8 cellular contexts compared by ENCODE assay signal in genomic region chr22:43273902-43274484, GRCh38.
DNase-seq lines count a peak whose midpoint lies in the region; ATAC-seq, FAIRE-seq and TF ChIP-seq lines count a peak whose summit lies in the region.

No MANE protein-coding gene starts in this region.

- H3K4me3 ChIP-seq in NB4 (ENCODE audit: low read depth, low read length) (no peak overlapping the region), choroid plexus epithelial cell (ENCODE audit: low read depth, low read length) (no peak overlapping the region), HepG2 (replicated peaks in 1 of 3; ENCODE audit: insufficient read depth in 1 of 3, low read depth in 2 of 3, low read length in 3 of 3) (no peak overlapping the region), thyroid gland (replicated peaks in 1 of 3) (no peak overlapping the region)

- H3K9ac ChIP-seq in HepG2 (ENCODE audit: insufficient read depth, low read depth, low read length): no peak overlapping the region

- TF ChIP-seq POLR2A in NB4 (IDR thresholded peaks at IDR 0.05; ENCODE audit: extremely low read depth, insufficient read length): no peak
- TF ChIP-seq POLR2A in HepG2 (IDR thresholded peaks at IDR 0.05; ENCODE audit: insufficient read depth in 1 of 2, low read depth in 2 of 2, low read length in 2 of 2): no peak
- TF ChIP-seq POLR2A in thyroid gland (IDR thresholded peaks at IDR 0.05): no peak

- H3K4me1 ChIP-seq in HepG2 (ENCODE audit: insufficient read depth, low read length): peaks cover 8% of the 10 kb centered on the region
- H3K4me1 ChIP-seq in thyroid gland: no peaks in the 10 kb centered on the region

- FAIRE-seq in HepG2 (lab: Jason Lieb, UNC): peak; percentile 58

- H3K4me1 Mint-ChIP-seq in T-helper 2 cell treated with Interferon-gamma antibody and Interleukin-4, amounts not matched to agents 5 μg/mL and 100 μg/mL, for 36 hours (ENCODE audit: low read depth): peaks cover 20% of the 10 kb centered on the region

- CTCF ChIA-PET in HepG2 (lab: Yijun Ruan, JAX; ENCODE audit: low intra/inter-chr PET ratio, low total read pairs): interaction anchor here (1.4 to 3.2 kb wide), 3 partner anchors 43 to 111 kb away, joined by 5 to 36 read pairs (median 32); no protein-coding TSS in a partner anchor

- ATAC-seq in HepG2 (peak; percentile 58), HG03097 (IDR thresholded peaks at IDR 0.05; ENCODE audit: low FRiP score, unreplicated experiment) (no peak)

- TF ChIP-seq EP300 in HepG2 (IDR thresholded peaks at IDR 0.05; ENCODE audit: low read depth in 2 of 2, low read length in 2 of 2): no peak
- TF ChIP-seq EP300 in HepG2 (CRISPR knock-in tag; IDR thresholded peaks at IDR 0.05; ENCODE audit: borderline replicate concordance): no peak

- H3K27me3 Mint-ChIP-seq in T-helper 2 cell treated with Interferon-gamma antibody and Interleukin-4, amounts not matched to agents 5 μg/mL and 100 μg/mL, for 36 hours (ENCODE audit: low read depth): no peaks in the 10 kb centered on the region

- H3K27me3 ChIP-seq in HepG2 (ENCODE audit: control insufficient read depth in 1 of 2, insufficient read depth in 2 of 2, low read length in 2 of 2): peaks cover 11 to 46% of the 10 kb centered on the region in 2 experiments
- H3K27me3 ChIP-seq in thyroid gland: no peaks in the 10 kb centered on the region

- BruUV-seq in HepG2 (replicated peaks; lab: Mats Ljungman, UMichigan): no TSS peak

- no peaks in the 10 kb centered on the region for H3K9me3 Mint-ChIP-seq in T-helper 2 cell treated with Interferon-gamma antibody and Interleukin-4, amounts not matched to agents 5 μg/mL and 100 μg/mL, for 36 hours

- no peak overlapping the region for H3K27ac ChIP-seq in HepG2 (ENCODE audit: extremely low read length, insufficient read depth, low read length)
- H3K27ac ChIP-seq in thyroid gland: no peak overlapping the region

- no peak overlapping the region for H3K4me2 ChIP-seq in HepG2 (ENCODE audit: low read depth, low read length)

- no peaks in the 10 kb centered on the region for H3K79me2 ChIP-seq in HepG2 (ENCODE audit: insufficient read depth, low read length)

- peak; percentile 41 for DNase-seq in activated naive CD4-positive, alpha-beta T cell treated with Interleukin-2 at 50 U/mL for 16 hours
- DNase-seq in activated naive CD4-positive, alpha-beta T cell (lab: John Stamatoyannopoulos, UW): no peak
- DNase-seq in NB4 (ENCODE audit: low read depth) (peak; percentile 75), choroid plexus epithelial cell (ENCODE audit: low read depth) (peak; percentile 69), HepG2 (ENCODE audit: low spot score) (peak; percentile 47), thyroid gland (peak; percentile 32 to 50)
- peak; percentile 10 for DNase-seq in T-helper 2 cell treated with Interferon-gamma antibody and Interleukin-4, amounts not matched to agents 5 μg/mL and 100 μg/mL, for 36 hours (ENCODE audit: low spot score)

- H3K36me3 ChIP-seq in HepG2 (replicated peaks in 1 of 2; ENCODE audit: control insufficient read depth in 1 of 2, insufficient read depth in 2 of 2, low read length in 2 of 2): no peaks in the 10 kb centered on the region
- no peaks in the 10 kb centered on the region for H3K36me3 ChIP-seq in thyroid gland

- H3K4me3 Mint-ChIP-seq in T-helper 2 cell treated with Interferon-gamma antibody and Interleukin-4, amounts not matched to agents 5 μg/mL and 100 μg/mL, for 36 hours: no peak overlapping the region

- no peak overlapping the region for H2AFZ ChIP-seq in HepG2 (ENCODE audit: low read length)

- 0% methylated on average over 9 of the region's 9 CpGs for WGBS in HepG2 (ENCODE audit: low lambda C conversion rate)
- WGBS in thyroid gland, 2 donors: 26 to 27% methylated on average over 9 of the region's 9 CpGs

- H3K36me3 Mint-ChIP-seq in T-helper 2 cell treated with Interferon-gamma antibody and Interleukin-4, amounts not matched to agents 5 μg/mL and 100 μg/mL, for 36 hours (ENCODE audit: low read depth): no peaks in the 10 kb centered on the region

- H3K27ac Mint-ChIP-seq in T-helper 2 cell treated with Interferon-gamma antibody and Interleukin-4, amounts not matched to agents 5 μg/mL and 100 μg/mL, for 36 hours: no peak overlapping the region

- in situ Hi-C loops in HepG2 (cut with HindIII; ENCODE audit: extremely low pct_ligation_motif_present, low pct_unique_long_range_greater_than_20kb): loop anchor here (5.0 kb wide), 2 partner anchors 42 to 73 kb away; no protein-coding TSS in a partner anchor

- TF ChIP-seq CTCF in NB4 (IDR thresholded peaks at IDR 0.05; ENCODE audit: low read depth, low read length) (peak; percentile 70), choroid plexus epithelial cell (conservative IDR thresholded peaks at IDR 0.05; ENCODE audit: low read depth, low read length) (peak; percentile 85), HepG2 (CRISPR knock-in tag; IDR thresholded peaks at IDR 0.05) (peak; percentile 89), thyroid gland (IDR thresholded peaks at IDR 0.05) (peak in 5 of 6 experiments; percentile 30 to 88 (median 87))

- no peaks in the 10 kb centered on the region for H4K20me1 ChIP-seq in HepG2 (ENCODE audit: insufficient read depth, low read length)

- peak; percentile 73 for TF ChIP-seq RAD21 in HepG2 (CRISPR knock-in tag; IDR thresholded peaks at IDR 0.05)

- intact Hi-C loops in HepG2 (cut with micrococcal nuclease; ENCODE audit: unreplicated experiment): loop anchor here (1.0 kb wide), 2 partner anchors 72 to 111 kb away; no protein-coding TSS in a partner anchor
- intact Hi-C loops in thyroid gland (cut with DNase I): loop anchor here (2.0 to 5.0 kb wide), 2 partner anchors 73 to 111 kb away; no protein-coding TSS in a partner anchor

- POLR2A ChIA-PET in HepG2 (lab: Yijun Ruan, JAX): no interaction called here

- H3K9me3 ChIP-seq in HepG2 (ENCODE audit: low read length) (no peaks in the 10 kb centered on the region), thyroid gland (no peaks in the 10 kb centered on the region)

TF ChIP-seq in HepG2, 621 proteins besides CTCF, POLR2A, EP300 and RAD21 (continues in another document):
- TF ChIP-seq XRCC5 (optimal IDR thresholded peaks at IDR 0.05; ENCODE audit: low read length) (peak; percentile 35), NR2F6 (IDR thresholded peaks at IDR 0.05) (no peak), NR2F6 (CRISPR knock-in tag; IDR thresholded peaks at IDR 0.05) (0 out of 2 replicates have a peak, but pooled peaks have one; percentile 20), ZNF263 (CRISPR knock-in tag; IDR thresholded peaks at IDR 0.05) (no peak), THRA (CRISPR knock-in tag; IDR thresholded peaks at IDR 0.05; ENCODE audit: borderline replicate concordance) (0 out of 2 replicates have a peak, but pooled peaks have one; percentile 21), NR2F2 (IDR thresholded peaks at IDR 0.05; ENCODE audit: borderline replicate concordance, low read depth) (no peak), ZKSCAN5 (CRISPR knock-in tag; IDR thresholded peaks at IDR 0.05) (0 out of 2 replicates have a peak, but pooled peaks have one; percentile 52)
- TF ChIP-seq, protein P1, sequence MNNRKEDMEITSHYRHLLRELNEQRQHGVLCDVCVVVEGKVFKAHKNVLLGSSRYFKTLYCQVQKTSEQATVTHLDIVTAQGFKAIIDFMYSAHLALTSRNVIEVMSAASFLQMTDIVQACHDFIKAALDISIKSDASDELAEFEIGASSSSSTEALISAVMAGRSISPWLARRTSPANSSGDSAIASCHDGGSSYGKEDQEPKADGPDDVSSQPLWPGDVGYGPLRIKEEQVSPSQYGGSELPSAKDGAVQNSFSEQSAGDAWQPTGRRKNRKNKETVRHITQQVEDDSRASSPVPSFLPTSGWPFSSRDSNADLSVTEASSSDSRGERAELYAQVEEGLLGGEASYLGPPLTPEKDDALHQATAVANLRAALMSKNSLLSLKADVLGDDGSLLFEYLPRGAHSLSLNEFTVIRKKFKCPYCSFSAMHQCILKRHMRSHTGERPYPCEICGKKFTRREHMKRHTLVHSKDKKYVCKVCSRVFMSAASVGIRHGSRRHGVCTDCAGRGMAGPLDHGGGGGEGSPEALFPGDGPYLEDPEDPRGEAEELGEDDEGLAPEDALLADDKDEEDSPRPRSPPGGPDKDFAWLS (CRISPR knock-in tag; IDR thresholded peaks at IDR 0.05; ENCODE audit: borderline replicate concordance): no peak
- TF ChIP-seq, protein P2, sequence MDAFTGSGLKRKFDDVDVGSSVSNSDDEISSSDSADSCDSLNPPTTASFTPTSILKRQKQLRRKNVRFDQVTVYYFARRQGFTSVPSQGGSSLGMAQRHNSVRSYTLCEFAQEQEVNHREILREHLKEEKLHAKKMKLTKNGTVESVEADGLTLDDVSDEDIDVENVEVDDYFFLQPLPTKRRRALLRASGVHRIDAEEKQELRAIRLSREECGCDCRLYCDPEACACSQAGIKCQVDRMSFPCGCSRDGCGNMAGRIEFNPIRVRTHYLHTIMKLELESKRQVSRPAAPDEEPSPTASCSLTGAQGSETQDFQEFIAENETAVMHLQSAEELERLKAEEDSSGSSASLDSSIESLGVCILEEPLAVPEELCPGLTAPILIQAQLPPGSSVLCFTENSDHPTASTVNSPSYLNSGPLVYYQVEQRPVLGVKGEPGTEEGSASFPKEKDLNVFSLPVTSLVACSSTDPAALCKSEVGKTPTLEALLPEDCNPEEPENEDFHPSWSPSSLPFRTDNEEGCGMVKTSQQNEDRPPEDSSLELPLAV (CRISPR knock-in tag; conservative IDR thresholded peaks at IDR 0.05; ENCODE audit: low read depth): no peak

Comparison
In these comparisons a context has a peak if more than half of its experiments do, and no peak if none do; other contexts are left out.
1. DNase-seq: peak in activated naive CD4-positive, alpha-beta T cell treated with Interleukin-2 at 50 U/mL for 16 hours (single experiment), NB4 (single experiment), T-helper 2 cell treated with Interferon-gamma antibody and Interleukin-4, amounts not matched to agents 5 μg/mL and 100 μg/mL, for 36 hours (single experiment), choroid plexus epithelial cell (single experiment), HepG2 (single experiment) and thyroid gland (2 of 2); none in activated naive CD4-positive, alpha-beta T cell (0 of 4).
2. Peak in every context shown above with its lines, with median percentiles within 50 percentile points of each other: CTCF ChIP-seq.